ENCODE assay signal across 8 cellular contexts in the genomic region with DNA sequence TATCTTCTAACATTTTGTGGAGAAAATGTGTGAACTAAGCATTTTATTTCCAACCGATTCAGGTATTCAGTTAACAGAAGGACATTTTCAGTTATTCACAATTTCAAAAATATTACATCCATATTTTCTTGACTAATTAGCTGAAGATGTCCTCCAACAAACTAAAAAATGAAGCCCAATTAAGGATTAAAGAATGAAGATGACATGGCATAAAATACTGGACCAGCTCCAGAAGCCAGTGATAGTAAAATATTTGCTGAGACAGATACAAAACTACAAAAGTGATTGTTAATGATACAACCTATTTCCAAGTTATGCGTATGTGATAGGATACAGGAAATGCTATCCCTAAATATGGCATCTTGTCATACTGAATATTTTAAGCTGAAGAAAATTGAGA. TPM values are rescaled to one million over a fixed set of nuclear protein-coding genes. Genes with fewer than 3 reads are reported as not detected.
"Had no signal": no experiment of that assay in that cellular context is flagged by ENCODE, and none has a peak within 500 bp of the region (broad histone marks: within the 10 kb centered on the region; RNA-seq: fewer than 3 reads in every experiment).

No MANE protein-coding gene starts in this region.

- FAIRE-seq: G401.6, GM12878, GM12891, GM12892, GM18507, GM19239 had no signal

- ATAC-seq: GM12878 had no signal

- DNase-seq: GDM1, GF-D8 had no signal

- H3K4me3 ChIP-seq: GM12878 had no signal

RNA-seq across cellular contexts. Expression of gene PMP22, which starts 48.6 kb away (rescaled TPM):
- polyA plus RNA-seq: GM12878 had no signal
